5 cellular contexts compared by ENCODE assay signal in the genomic region with DNA sequence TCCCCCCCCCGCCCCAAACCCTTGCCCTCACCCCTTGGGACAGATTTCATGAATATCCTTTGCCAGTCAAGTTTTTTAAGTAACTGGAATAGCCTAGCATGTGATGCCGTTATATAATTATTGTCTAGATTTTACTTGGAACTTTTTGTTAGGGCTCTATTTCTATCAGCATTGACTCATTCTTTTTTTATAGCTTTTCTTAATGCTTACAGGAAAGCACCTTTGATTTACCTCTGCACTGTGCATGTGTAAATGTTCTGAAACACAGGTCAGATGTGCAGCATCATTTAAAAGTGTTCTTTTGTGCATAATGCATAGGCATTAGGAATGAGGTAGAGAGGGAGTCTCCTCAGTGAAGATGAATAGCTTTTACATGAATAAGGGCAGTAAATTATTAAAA.
"Had no signal": no experiment of that assay in that cellular context is flagged by ENCODE, and none has a peak within 500 bp of the region (broad histone marks: within the 10 kb centered on the region; RNA-seq: fewer than 3 reads in every experiment).

No MANE protein-coding gene starts in this region.

- DNase-seq: IMR-90 had no signal

- H3K36me3 Mint-ChIP-seq: IgD-negative memory B cell had no signal

- H3K4me3 Mint-ChIP-seq: IgD-negative memory B cell had no signal

- H3K4me3 ChIP-seq: K562 had no signal

- ATAC-seq: HepG2, K562 had no signal

- H3K27ac ChIP-seq: HL-60 had no signal

- H3K27me3 Mint-ChIP-seq: IgD-negative memory B cell had no signal

- H3K4me1 Mint-ChIP-seq: IgD-negative memory B cell had no signal

- H3K27ac Mint-ChIP-seq: IgD-negative memory B cell had no signal
